29 cellular contexts compared by ENCODE assay signal in the genomic region with DNA sequence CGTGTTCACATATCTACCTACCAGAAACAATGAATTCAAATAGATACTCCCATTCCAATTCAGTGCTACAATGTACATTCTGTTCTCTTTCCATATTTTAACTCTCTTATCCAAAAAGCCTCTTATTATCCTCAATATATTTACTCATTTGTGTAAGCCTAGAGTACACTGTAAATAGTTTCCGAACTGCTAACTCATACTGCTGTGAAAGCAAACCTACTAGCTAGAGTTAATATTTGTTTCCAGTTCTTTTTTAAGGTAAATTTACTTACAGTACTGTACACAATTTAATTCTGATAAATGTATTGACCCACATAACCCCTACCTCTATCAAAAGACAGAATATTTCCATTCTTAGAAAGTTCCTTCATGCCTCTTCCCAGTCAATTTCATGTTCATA.
"Had no signal": no experiment of that assay in that cellular context is flagged by ENCODE, and none has a peak within 500 bp of the region (broad histone marks: within the 10 kb centered on the region; RNA-seq: fewer than 3 reads in every experiment).

No MANE protein-coding gene starts in this region.

- H3K9me3 ChIP-seq: body of pancreas, breast epithelium had no signal

- H3K4me1 ChIP-seq: breast epithelium had no signal

- ATAC-seq: activated CD8-positive, alpha-beta memory T cell treated with anti-CD3 and anti-CD28 coated beads, Interleukin-2, amount 10 ng/mL, durations not matched to agents 7 days and 5 days; body of pancreas; Panc1 had no signal

- DNase-seq: activated CD4-positive, alpha-beta memory T cell treated with anti-CD3 and anti-CD28 coated beads, Interleukin-2, amount 10 ng/mL, durations not matched to agents 7 days and 5 days; activated CD4-positive, alpha-beta T cell treated with anti-CD3 and anti-CD28 coated beads for 1 hour; activated CD4-positive, alpha-beta T cell treated with anti-CD3 and anti-CD28 coated beads for 48 hours; activated CD4-positive, CD25-positive, alpha-beta regulatory T cell; activated CD8-positive, alpha-beta memory T cell treated with anti-CD3 and anti-CD28 coated beads for 24 hours; activated CD8-positive, alpha-beta memory T cell treated with anti-CD3 and anti-CD28 coated beads, Interleukin-2, amount 10 ng/mL, durations not matched to agents 7 days and 5 days; activated CD8-positive, alpha-beta memory T cell treated with anti-CD3 and anti-CD28 coated beads, Interleukin-2, amount 50 U/mL, for 48 hours; activated gamma-delta T cell; activated naive CD4-positive, alpha-beta T cell treated with Interleukin-2 at 50 U/mL for 16 hours; activated naive CD8-positive, alpha-beta T cell treated with anti-CD3 and anti-CD28 coated beads, Interleukin-2, amount 10 ng/mL, durations not matched to agents 7 days and 5 days; body of pancreas; cerebellar nuclear complex; Karpas-422; KBM-7; NCI-H1105; NCI-H1436; NCI-H1694; NCI-H1930; NCI-H2081 treated with DMSO at 0.1 percent for 48 hours; NCI-H226; NCI-H446 treated with DMSO at 0.1 percent for 48 hours; NCI-H524; SHP77; SJCRH30 had no signal

- H3K4me3 ChIP-seq: body of pancreas, breast epithelium, SJCRH30, SK-N-MC had no signal

- H3K27me3 ChIP-seq: body of pancreas, breast epithelium, SJCRH30 had no signal

- H3K27ac ChIP-seq: body of pancreas, breast epithelium, SJCRH30, SK-N-MC had no signal

- H3K36me3 ChIP-seq: breast epithelium had no signal

- FAIRE-seq: astrocyte, TTC549 had no signal
